1 cellular context compared by ENCODE assay signal in genomic region chr2:17542471-17542870, GRCh38.
TF ChIP-seq lines count a peak whose summit lies in the region.

No MANE protein-coding gene starts in this region.

TF ChIP-seq in H1, 55 proteins besides CTCF, POLR2A, EP300 and RAD21:
- TF ChIP-seq CREB1 (IDR thresholded peaks at IDR 0.05) (no peak), RFX5 (IDR thresholded peaks at IDR 0.05; ENCODE audit: borderline replicate concordance, low read depth, low read length) (no peak)
